In the genomic region with DNA sequence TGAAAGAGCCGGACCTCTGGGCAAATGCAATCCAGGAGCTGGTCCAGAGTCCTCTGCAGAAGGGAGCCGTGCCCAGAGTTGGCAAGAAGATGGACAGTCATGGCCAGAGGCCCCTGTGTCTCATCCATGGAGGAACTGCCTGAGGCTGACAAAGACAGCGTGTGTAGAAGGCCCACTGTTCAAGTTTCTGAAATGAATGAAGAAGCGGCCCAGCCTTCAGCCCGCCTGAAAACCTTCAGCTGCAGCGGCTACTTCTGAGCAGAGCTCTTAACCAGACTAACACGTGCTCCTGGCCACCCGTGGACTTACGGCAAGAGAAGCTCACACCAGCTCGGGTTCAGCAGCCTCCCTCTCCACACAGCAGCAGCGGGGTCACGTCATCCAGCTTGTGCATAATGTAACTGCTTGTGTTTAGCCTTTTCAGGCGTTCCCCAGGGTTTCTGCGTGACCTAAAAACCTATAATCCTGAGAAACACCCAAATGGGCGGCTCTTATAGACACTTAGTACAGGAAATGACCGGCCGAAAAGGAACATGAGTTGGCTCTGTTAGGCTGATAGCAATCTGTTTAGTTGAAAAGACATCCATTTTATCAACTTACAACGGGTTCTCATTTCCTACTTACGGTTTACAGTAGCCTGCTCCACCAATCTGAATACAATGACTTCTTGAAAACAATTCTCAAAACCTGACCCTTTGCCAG, we compare ENCODE assay signal across 1 cellular context.
TF ChIP-seq lines count a peak whose summit lies in the region.

FAM124B (minus strand) TSS at position 467 of the 702 bp plus-strand sequence; CDS start at position 128, 339 bp downstream.

TF ChIP-seq in K562, 482 proteins besides CTCF, POLR2A, EP300 and RAD21 (continued from another document and continues in another):
- TF ChIP-seq, protein P1, sequence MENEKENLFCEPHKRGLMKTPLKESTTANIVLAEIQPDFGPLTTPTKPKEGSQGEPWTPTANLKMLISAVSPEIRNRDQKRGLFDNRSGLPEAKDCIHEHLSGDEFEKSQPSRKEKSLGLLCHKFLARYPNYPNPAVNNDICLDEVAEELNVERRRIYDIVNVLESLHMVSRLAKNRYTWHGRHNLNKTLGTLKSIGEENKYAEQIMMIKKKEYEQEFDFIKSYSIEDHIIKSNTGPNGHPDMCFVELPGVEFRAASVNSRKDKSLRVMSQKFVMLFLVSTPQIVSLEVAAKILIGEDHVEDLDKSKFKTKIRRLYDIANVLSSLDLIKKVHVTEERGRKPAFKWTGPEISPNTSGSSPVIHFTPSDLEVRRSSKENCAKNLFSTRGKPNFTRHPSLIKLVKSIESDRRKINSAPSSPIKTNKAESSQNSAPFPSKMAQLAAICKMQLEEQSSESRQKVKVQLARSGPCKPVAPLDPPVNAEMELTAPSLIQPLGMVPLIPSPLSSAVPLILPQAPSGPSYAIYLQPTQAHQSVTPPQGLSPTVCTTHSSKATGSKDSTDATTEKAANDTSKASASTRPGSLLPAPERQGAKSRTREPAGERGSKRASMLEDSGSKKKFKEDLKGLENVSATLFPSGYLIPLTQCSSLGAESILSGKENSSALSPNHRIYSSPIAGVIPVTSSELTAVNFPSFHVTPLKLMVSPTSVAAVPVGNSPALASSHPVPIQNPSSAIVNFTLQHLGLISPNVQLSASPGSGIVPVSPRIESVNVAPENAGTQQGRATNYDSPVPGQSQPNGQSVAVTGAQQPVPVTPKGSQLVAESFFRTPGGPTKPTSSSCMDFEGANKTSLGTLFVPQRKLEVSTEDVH (IDR thresholded peaks at IDR 0.05; ENCODE audit: low read depth, partially characterized antibody): no peak
- TF ChIP-seq ZNF695 (CRISPR knock-in tag; IDR thresholded peaks at IDR 0.05) (no peak), SRF (CRISPR knock-in tag; IDR thresholded peaks at IDR 0.05) (peak in 1 of 2 experiments; percentile 46; a peak in 1 of 4 replicates), KLF13 (tag; IDR thresholded peaks at IDR 0.05; ENCODE audit: borderline replicate concordance, low read depth) (no peak), GTF2B (IDR thresholded peaks at IDR 0.05; ENCODE audit: extremely low read depth, insufficient read length) (peak; percentile 29), ZKSCAN1 (IDR thresholded peaks at IDR 0.05; ENCODE audit: low read depth, low read length) (peak; percentile 35; the same call in 1 of the 2 replicates), ZNF518B (CRISPR knock-in tag; IDR thresholded peaks at IDR 0.05) (no peak), MEF2D (tag; conservative IDR thresholded peaks at IDR 0.05; ENCODE audit: low read depth) (no peak), SRSF9 (IDR thresholded peaks at IDR 0.05; ENCODE audit: borderline replicate concordance, low read depth, low read length) (no peak), ILK (tag; IDR thresholded peaks at IDR 0.05; ENCODE audit: borderline replicate concordance, low read depth) (no peak), DACH1 (IDR thresholded peaks at IDR 0.05; ENCODE audit: partially characterized antibody) (no peak), GABPB2 (CRISPR knock-in tag; conservative IDR thresholded peaks at IDR 0.05) (no peak), KAT8 (IDR thresholded peaks at IDR 0.05; ENCODE audit: low read depth) (no peak), NFE2 (IDR thresholded peaks at IDR 0.05; ENCODE audit: low read depth) (peak; percentile 73), TRIM25 (IDR thresholded peaks at IDR 0.05; ENCODE audit: borderline replicate concordance) (no peak), ZNF586 (CRISPR knock-in tag; conservative IDR thresholded peaks at IDR 0.05) (no peak), CHAMP1 (IDR thresholded peaks at IDR 0.05) (no peak), NCOA1 (IDR thresholded peaks at IDR 0.05; ENCODE audit: low read depth) (peak; percentile 19; the same call in 1 of the 2 replicates), LCOR (CRISPR knock-in tag; IDR thresholded peaks at IDR 0.05) (peak; percentile 72), BACH1 (tag; IDR thresholded peaks at IDR 0.05) (no peak), SMARCA4 (IDR thresholded peaks at IDR 0.05) (peak; percentile 37; the same call in 1 of the 2 replicates), HMBOX1 (IDR thresholded peaks at IDR 0.05) (peak; percentile 78), SOX6 (IDR thresholded peaks at IDR 0.05) (peak; percentile 63), FOXP1 (CRISPR knock-in tag; IDR thresholded peaks at IDR 0.05) (no peak), TBP (optimal IDR thresholded peaks at IDR 0.05; ENCODE audit: low read depth, low read length) (peak; percentile 85), RUNX1 (IDR thresholded peaks at IDR 0.05; ENCODE audit: low read depth) (no peak), U2AF2 (optimal IDR thresholded peaks at IDR 0.05; ENCODE audit: low read depth, low read length) (no peak), SAFB (IDR thresholded peaks at IDR 0.05; ENCODE audit: borderline replicate concordance, low read depth, low read length) (no peak), XRCC4 (IDR thresholded peaks at IDR 0.05; ENCODE audit: extremely low read depth, insufficient read depth, insufficient read length) (no peak), SMARCA5 (IDR thresholded peaks at IDR 0.05) (no peak), RFX7 (CRISPR knock-in tag; IDR thresholded peaks at IDR 0.05) (no peak), YY1 (IDR thresholded peaks at IDR 0.05; ENCODE audit: borderline replicate concordance in 1 of 3, control insufficient read depth in 1 of 3, extremely low read depth in 1 of 3, insufficient read depth in 3 of 3, insufficient read length in 1 of 3, insufficient replicate concordance in 2 of 3, low read depth in 1 of 3, low read length in 2 of 3) (peak in 1 of 3 experiments; percentile 60), PPARD (CRISPR knock-in tag; IDR thresholded peaks at IDR 0.05) (no peak), ZNF217 (CRISPR knock-in tag; IDR thresholded peaks at IDR 0.05) (no peak), SMARCE1 (IDR thresholded peaks at IDR 0.05) (0 out of 2 replicates have a peak, but pooled peaks have one; percentile 27), ZNF384 (IDR thresholded peaks at IDR 0.05; ENCODE audit: low read depth, low read length) (no peak)
- TF ChIP-seq, protein P2, sequence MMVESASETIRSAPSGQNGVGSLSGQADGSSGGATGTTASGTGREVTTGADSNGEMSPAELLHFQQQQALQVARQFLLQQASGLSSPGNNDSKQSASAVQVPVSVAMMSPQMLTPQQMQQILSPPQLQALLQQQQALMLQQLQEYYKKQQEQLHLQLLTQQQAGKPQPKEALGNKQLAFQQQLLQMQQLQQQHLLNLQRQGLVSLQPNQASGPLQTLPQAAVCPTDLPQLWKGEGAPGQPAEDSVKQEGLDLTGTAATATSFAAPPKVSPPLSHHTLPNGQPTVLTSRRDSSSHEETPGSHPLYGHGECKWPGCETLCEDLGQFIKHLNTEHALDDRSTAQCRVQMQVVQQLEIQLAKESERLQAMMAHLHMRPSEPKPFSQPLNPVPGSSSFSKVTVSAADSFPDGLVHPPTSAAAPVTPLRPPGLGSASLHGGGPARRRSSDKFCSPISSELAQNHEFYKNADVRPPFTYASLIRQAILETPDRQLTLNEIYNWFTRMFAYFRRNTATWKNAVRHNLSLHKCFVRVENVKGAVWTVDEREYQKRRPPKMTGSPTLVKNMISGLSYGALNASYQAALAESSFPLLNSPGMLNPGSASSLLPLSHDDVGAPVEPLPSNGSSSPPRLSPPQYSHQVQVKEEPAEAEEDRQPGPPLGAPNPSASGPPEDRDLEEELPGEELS (CRISPR knock-in tag; IDR thresholded peaks at IDR 0.05; ENCODE audit: borderline replicate concordance): no peak
- TF ChIP-seq, protein P3, sequence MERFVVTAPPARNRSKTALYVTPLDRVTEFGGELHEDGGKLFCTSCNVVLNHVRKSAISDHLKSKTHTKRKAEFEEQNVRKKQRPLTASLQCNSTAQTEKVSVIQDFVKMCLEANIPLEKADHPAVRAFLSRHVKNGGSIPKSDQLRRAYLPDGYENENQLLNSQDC (CRISPR knock-in tag; IDR thresholded peaks at IDR 0.05): no peak
- TF ChIP-seq, protein P4, sequence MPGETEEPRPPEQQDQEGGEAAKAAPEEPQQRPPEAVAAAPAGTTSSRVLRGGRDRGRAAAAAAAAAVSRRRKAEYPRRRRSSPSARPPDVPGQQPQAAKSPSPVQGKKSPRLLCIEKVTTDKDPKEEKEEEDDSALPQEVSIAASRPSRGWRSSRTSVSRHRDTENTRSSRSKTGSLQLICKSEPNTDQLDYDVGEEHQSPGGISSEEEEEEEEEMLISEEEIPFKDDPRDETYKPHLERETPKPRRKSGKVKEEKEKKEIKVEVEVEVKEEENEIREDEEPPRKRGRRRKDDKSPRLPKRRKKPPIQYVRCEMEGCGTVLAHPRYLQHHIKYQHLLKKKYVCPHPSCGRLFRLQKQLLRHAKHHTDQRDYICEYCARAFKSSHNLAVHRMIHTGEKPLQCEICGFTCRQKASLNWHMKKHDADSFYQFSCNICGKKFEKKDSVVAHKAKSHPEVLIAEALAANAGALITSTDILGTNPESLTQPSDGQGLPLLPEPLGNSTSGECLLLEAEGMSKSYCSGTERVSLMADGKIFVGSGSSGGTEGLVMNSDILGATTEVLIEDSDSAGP (CRISPR knock-in tag; IDR thresholded peaks at IDR 0.05): no peak
- TF ChIP-seq, protein P5, sequence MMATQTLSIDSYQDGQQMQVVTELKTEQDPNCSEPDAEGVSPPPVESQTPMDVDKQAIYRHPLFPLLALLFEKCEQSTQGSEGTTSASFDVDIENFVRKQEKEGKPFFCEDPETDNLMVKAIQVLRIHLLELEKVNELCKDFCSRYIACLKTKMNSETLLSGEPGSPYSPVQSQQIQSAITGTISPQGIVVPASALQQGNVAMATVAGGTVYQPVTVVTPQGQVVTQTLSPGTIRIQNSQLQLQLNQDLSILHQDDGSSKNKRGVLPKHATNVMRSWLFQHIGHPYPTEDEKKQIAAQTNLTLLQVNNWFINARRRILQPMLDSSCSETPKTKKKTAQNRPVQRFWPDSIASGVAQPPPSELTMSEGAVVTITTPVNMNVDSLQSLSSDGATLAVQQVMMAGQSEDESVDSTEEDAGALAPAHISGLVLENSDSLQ (IDR thresholded peaks at IDR 0.05): no peak
